Comparison of ENCODE assay signal across 2 cellular contexts in the genomic region with DNA sequence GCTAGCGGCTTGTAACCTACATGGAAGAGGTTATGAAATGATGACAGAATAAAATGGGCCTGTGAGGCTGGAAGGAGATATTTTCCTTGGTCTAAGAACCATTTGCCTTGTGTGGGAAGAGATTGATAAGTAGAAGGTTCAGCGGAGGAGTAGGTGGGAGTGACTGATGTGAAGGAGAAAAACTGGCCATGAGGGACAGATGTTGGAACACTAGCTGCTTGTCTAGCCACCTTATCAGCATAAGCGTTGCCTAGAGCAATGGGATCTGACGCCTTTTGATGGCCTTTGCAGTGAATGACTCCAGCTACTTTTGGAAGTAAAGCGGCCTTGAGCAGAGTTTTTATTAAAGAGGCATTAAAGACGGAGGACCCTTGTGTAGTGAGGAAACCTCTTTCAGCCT. TPM values are rescaled to one million over a fixed set of nuclear protein-coding genes. Genes with fewer than 3 reads are reported as not detected.
"Had no signal": no experiment of that assay in that cellular context is flagged by ENCODE, and none has a peak within 500 bp of the region (broad histone marks: within the 10 kb centered on the region; RNA-seq: fewer than 3 reads in every experiment).

No MANE protein-coding gene starts in this region.

RNA-seq across cellular contexts. Expression of gene STRIT1, which starts 17.4 kb away (rescaled TPM):
- total RNA-seq: G401, GM12878 had no signal
- polyA plus RNA-seq: GM12878 had no signal
